Comparison of ENCODE assay signal across 1 cellular context in the genomic region with DNA sequence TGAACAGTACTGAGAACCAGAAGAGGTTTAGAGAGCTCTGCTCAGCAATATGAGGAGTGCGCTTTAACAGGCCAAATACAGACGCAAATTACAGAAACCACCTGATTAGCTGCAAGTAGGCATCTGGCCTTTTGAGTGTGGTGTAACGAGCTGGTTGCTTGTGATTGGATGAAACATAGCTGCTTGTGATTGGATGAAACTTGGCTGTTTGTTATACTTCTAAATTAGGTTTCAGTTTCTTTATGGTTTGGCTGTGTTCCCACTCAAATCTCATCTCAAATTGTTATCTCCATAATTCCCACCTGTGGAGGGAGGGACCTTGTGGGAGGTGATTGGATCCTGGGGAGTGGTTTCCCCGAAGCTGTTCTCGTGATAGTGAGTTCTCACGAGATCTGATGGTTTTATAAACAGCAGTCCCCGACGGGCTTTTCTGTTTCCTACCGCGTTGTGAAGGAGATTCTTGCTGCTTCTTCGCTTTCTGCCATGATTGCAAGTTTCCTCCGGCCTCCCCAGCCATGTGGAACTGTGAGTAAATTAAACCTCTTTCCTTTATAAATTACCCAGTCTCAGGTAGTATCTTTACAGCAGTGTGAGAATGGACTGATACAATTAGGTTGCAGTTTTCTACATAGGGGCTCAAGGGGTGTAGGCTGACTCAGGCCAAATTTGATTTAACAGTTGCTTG.
TF ChIP-seq lines count a peak whose summit lies in the region.

No MANE protein-coding gene starts in this region.

TF ChIP-seq in HepG2, 621 proteins besides CTCF, POLR2A, EP300 and RAD21 (continued from another document):
- TF ChIP-seq HNRNPL (IDR thresholded peaks at IDR 0.05; ENCODE audit: low read depth, low read length) (no peak), NCOA5 (CRISPR knock-in tag; IDR thresholded peaks at IDR 0.05) (no peak), SIX4 (CRISPR knock-in tag; IDR thresholded peaks at IDR 0.05) (no peak), FOXK1 (CRISPR knock-in tag; IDR thresholded peaks at IDR 0.05; ENCODE audit: borderline replicate concordance, low read depth) (peak; percentile 70; the same call in 1 of the 2 replicates), ZSCAN29 (CRISPR knock-in tag; conservative IDR thresholded peaks at IDR 0.05) (no peak)
- TF ChIP-seq, protein P1, sequence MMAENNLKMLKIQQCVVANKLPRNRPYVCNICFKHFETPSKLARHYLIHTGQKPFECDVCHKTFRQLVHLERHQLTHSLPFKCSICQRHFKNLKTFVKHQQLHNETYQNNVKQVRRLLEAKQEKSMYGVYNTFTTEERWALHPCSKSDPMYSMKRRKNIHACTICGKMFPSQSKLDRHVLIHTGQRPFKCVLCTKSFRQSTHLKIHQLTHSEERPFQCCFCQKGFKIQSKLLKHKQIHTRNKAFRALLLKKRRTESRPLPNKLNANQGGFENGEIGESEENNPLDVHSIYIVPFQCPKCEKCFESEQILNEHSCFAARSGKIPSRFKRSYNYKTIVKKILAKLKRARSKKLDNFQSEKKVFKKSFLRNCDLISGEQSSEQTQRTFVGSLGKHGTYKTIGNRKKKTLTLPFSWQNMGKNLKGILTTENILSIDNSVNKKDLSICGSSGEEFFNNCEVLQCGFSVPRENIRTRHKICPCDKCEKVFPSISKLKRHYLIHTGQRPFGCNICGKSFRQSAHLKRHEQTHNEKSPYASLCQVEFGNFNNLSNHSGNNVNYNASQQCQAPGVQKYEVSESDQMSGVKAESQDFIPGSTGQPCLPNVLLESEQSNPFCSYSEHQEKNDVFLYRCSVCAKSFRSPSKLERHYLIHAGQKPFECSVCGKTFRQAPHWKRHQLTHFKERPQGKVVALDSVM (CRISPR knock-in tag; IDR thresholded peaks at IDR 0.05) = no peak
- TF ChIP-seq, protein P2, sequence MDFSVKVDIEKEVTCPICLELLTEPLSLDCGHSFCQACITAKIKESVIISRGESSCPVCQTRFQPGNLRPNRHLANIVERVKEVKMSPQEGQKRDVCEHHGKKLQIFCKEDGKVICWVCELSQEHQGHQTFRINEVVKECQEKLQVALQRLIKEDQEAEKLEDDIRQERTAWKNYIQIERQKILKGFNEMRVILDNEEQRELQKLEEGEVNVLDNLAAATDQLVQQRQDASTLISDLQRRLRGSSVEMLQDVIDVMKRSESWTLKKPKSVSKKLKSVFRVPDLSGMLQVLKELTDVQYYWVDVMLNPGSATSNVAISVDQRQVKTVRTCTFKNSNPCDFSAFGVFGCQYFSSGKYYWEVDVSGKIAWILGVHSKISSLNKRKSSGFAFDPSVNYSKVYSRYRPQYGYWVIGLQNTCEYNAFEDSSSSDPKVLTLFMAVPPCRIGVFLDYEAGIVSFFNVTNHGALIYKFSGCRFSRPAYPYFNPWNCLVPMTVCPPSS (IDR thresholded peaks at IDR 0.05) = no peak
